ENCODE assay signal across 1 cellular context in genomic region chr15:32030795-32031194, GRCh38.
TF ChIP-seq lines count a peak whose summit lies in the region.

No MANE protein-coding gene starts in this region.

TF ChIP-seq in IMR-90, 13 proteins besides CTCF, POLR2A, EP300 and RAD21 (continued from another document):
- TF ChIP-seq SMC3 (IDR thresholded peaks at IDR 0.05; ENCODE audit: low read depth, low read length), result no peak
- TF ChIP-seq FOS (IDR thresholded peaks at IDR 0.05; ENCODE audit: low read depth, low read length), result no peak
- no peak for TF ChIP-seq RFX5 (IDR thresholded peaks at IDR 0.05; ENCODE audit: low read depth, low read length)
